ENCODE assay signal across 18 cellular contexts in genomic region chr13:78786399-78786879, GRCh38.
A peak's percentile ranks its signal among the peaks of the same experiment; 100 is the strongest.
DNase-seq lines count a peak whose midpoint lies in the region; ATAC-seq and TF ChIP-seq lines count a peak whose summit lies in the region.
"Had no signal": no experiment of that assay in that cellular context is flagged by ENCODE, and none has a peak within 500 bp of the region (broad histone marks: within the 10 kb centered on the region; RNA-seq: fewer than 3 reads in every experiment).

No MANE protein-coding gene starts in this region.

- no peaks in the 10 kb centered on the region for H3K27me3 ChIP-seq in MM.1S (replicated peaks; ENCODE audit: insufficient read depth, low read length)
- peaks cover 46% of the 10 kb centered on the region for H3K27me3 ChIP-seq in endodermal cell (ENCODE audit: control insufficient read depth, insufficient read depth, low read length, poor library complexity, severe bottlenecking)

- peaks cover 16% of the 10 kb centered on the region for H3K27me3 Mint-ChIP-seq in endodermal cell (ENCODE audit: insufficient read depth)

- H3K4me3 ChIP-seq in MM.1S (ENCODE audit: low read length) (no peak overlapping the region), endodermal cell (ENCODE audit: low read length) (no peak overlapping the region)
- H3K4me3 ChIP-seq: K562 had no signal

- H3K9me3 Mint-ChIP-seq in endodermal cell, result no peaks in the 10 kb centered on the region
- H3K9me3 Mint-ChIP-seq: HFFc6, T-cell had no signal

- H3K4me2 ChIP-seq in MM.1S (ENCODE audit: low read depth, low read length), result no peak overlapping the region

- H3K9ac ChIP-seq in MM.1S (ENCODE audit: low read length), result no peak overlapping the region
- no peak overlapping the region for H3K9ac ChIP-seq in endodermal cell (ENCODE audit: extremely low read depth, low read length, poor library complexity, severe bottlenecking)

- DNase-seq in COR-L47 (lab: John Stamatoyannopoulos, UW) (peak; percentile 37), MM.1S (no peak), NCI-H526 (lab: John Stamatoyannopoulos, UW) (peak; percentile 67 to 80), endodermal cell (no peak)
- no peak for DNase-seq in activated naive CD4-positive, alpha-beta T cell treated with anti-CD3 and anti-CD28 coated beads, Interleukin-2, amount 50 U/mL, for 16 hours
- no peak for DNase-seq in stimulated activated CD4-positive, alpha-beta T cell treated with anti-CD3 and anti-CD28 coated beads, Interleukin-2, amount 100 ng/mL, for 24 hours
- DNase-seq: AML-193, Calu3, DMS79 treated with DMSO at 0.1 percent for 48 hours, GDM1, GOT3, HFFc6, NCI-H1930, NCI-H2227 treated with DMSO at 0.1 percent for 48 hours, T-cell had no signal

- H3F3A ChIP-seq in MM.1S (ENCODE audit: insufficient read depth, low read length), result peaks cover 17% of the 10 kb centered on the region; the same call in 1 of the 2 replicates

- H3K9me2 ChIP-seq in MM.1S (replicated peaks; ENCODE audit: insufficient read depth, low read length), result no peaks in the 10 kb centered on the region

- no peaks in the 10 kb centered on the region for H3K36me3 ChIP-seq in MM.1S (replicated peaks; ENCODE audit: insufficient read depth, low read length)
- H3K36me3 ChIP-seq in endodermal cell (ENCODE audit: control insufficient read depth, insufficient read depth, low read length), result no peaks in the 10 kb centered on the region

- H4K20me1 ChIP-seq in MM.1S (ENCODE audit: insufficient read depth, low read length), result no peaks in the 10 kb centered on the region

- peak overlapping the region; percentile 12; the same call in 1 of the 2 replicates for H3K27ac ChIP-seq in MM.1S (ENCODE audit: low read length)
- H3K27ac ChIP-seq in endodermal cell (ENCODE audit: low read depth, low read length), result peak overlapping the region; percentile 26

- ATAC-seq in GM18909 (IDR thresholded peaks at IDR 0.05; ENCODE audit: poor library complexity, unreplicated experiment) (no peak), GM21423 (IDR thresholded peaks at IDR 0.05; ENCODE audit: unreplicated experiment) (no peak)
- ATAC-seq: T-cell had no signal

- H3K4me1 Mint-ChIP-seq in endodermal cell, result peaks cover 11% of the 10 kb centered on the region
- H3K4me1 Mint-ChIP-seq: T-cell had no signal

- no peak overlapping the region for H2AFZ ChIP-seq in MM.1S (ENCODE audit: low read length)

- H3K27ac Mint-ChIP-seq in endodermal cell, result no peak overlapping the region
- H3K27ac Mint-ChIP-seq: HFFc6, T-cell had no signal

- TF ChIP-seq CTCF in MM.1S (IDR thresholded peaks at IDR 0.05; ENCODE audit: low read length) (no peak), endodermal cell (conservative IDR thresholded peaks at IDR 0.05) (no peak)

- no peaks in the 10 kb centered on the region for H3K79me2 ChIP-seq in MM.1S (ENCODE audit: low read length)

- H3K36me3 Mint-ChIP-seq in endodermal cell (ENCODE audit: low read depth), result no peaks in the 10 kb centered on the region
- H3K36me3 Mint-ChIP-seq: T-cell had no signal

- no peaks in the 10 kb centered on the region for H3K9me3 ChIP-seq in MM.1S (replicated peaks; ENCODE audit: insufficient read depth, low read length)
- H3K9me3 ChIP-seq in endodermal cell (ENCODE audit: control insufficient read depth, low read length), result no peaks in the 10 kb centered on the region

- H3K4me3 Mint-ChIP-seq in endodermal cell, result no peak overlapping the region
- H3K4me3 Mint-ChIP-seq: HFFc6, T-cell had no signal

- WGBS in endodermal cell (ENCODE audit: insufficient coverage in 1 of 2, insufficient read length in 1 of 2), 2 experiments, result 83 to 98% methylated on average over 3 of the region's 4 CpGs

- H3K4me1 ChIP-seq in MM.1S (ENCODE audit: low read length) (peaks cover 37% of the 10 kb centered on the region), endodermal cell (ENCODE audit: control insufficient read depth, insufficient read depth, low read length) (no peaks in the 10 kb centered on the region)

Comparison
In these comparisons a context has a peak if more than half of its experiments do, and no peak if none do; other contexts are left out.
1. DNase-seq: peak in COR-L47 (single experiment) and NCI-H526 (2 of 2); none in MM.1S (single experiment), endodermal cell (single experiment), activated naive CD4-positive, alpha-beta T cell treated with anti-CD3 and anti-CD28 coated beads, Interleukin-2, amount 50 U/mL, for 16 hours (single experiment) and stimulated activated CD4-positive, alpha-beta T cell treated with anti-CD3 and anti-CD28 coated beads, Interleukin-2, amount 100 ng/mL, for 24 hours (0 of 2).